In the genomic region with DNA sequence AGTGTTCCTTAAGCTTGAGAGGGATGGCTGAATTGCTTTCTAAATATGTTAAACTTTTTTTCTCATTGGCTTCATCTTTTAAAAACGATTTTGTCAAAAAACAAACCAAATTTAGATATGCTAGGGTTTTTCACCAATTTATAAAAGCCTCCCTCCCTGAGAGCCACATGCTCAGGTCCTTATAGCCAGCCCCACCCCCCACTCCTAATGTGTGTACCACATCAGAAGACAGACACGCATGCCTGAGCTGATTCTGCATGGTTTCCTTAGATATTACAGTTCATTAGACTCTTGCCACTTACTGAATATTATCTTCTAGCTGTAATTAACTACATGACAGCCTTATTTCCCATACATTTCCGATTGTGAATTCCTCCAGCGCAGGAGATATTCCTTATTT, we compare ENCODE assay signal across 8 cellular contexts. TPM values are rescaled to one million over a fixed set of nuclear protein-coding genes. Genes with fewer than 3 reads are reported as not detected.
A peak's percentile ranks its signal among the peaks of the same experiment; 100 is the strongest.
DNase-seq lines count a peak whose midpoint lies in the region; ATAC-seq and TF ChIP-seq lines count a peak whose summit lies in the region.

No MANE protein-coding gene starts in this region.

- DNase-seq in AG08395 (ENCODE audit: low spot score): peak; percentile 19
- DNase-seq in activated CD4-positive, alpha-beta T cell treated with anti-CD3 and anti-CD28 coated beads for 4 hours: peak; percentile 60 to 62
- DNase-seq in epithelial cell of prostate (ENCODE audit: low read depth, low spot score): no peak
- no peak for DNase-seq in psoas muscle
- DNase-seq in iPS-NIHi7 (ENCODE audit: extremely low spot score): no peak
- DNase-seq in T1000 (lab: John Stamatoyannopoulos, UW): no peak

- H3K36me3 ChIP-seq in HUES48 (ENCODE audit: control insufficient read depth, insufficient read depth, low read length): no peaks in the 10 kb centered on the region
- no peaks in the 10 kb centered on the region for H3K36me3 ChIP-seq in psoas muscle (ENCODE audit: insufficient read depth in 1 of 2, low read depth in 1 of 2)

- H3K27me3 ChIP-seq in HUES48 (ENCODE audit: control insufficient read depth, insufficient read depth, low read length) (no peaks in the 10 kb centered on the region), psoas muscle (ENCODE audit: insufficient read depth in 3 of 3, low read length in 2 of 3) (no peaks in the 10 kb centered on the region)

- TF ChIP-seq CTCF in psoas muscle (IDR thresholded peaks at IDR 0.05): no peak

- H3K4me3 ChIP-seq in HUES48 (ENCODE audit: low read depth, low read length): peak overlapping the region; percentile 90
- peak overlapping the region; percentile 97 for H3K4me3 ChIP-seq in psoas muscle

- intact Hi-C loops in psoas muscle (cut with DNase I): loop anchor here in 1 of 2 donors (5.0 kb wide), 1 partner anchor 37 kb away; no protein-coding TSS in a partner anchor

- H3K9me3 ChIP-seq in HUES48 (ENCODE audit: control insufficient read depth, insufficient read depth, low read length) (no peaks in the 10 kb centered on the region), psoas muscle (no peaks in the 10 kb centered on the region)

- H3K27ac ChIP-seq in HUES48 (ENCODE audit: low read depth, low read length) (peak overlapping the region; percentile 94), epithelial cell of prostate (peak overlapping the region; percentile 91), psoas muscle (peak overlapping the region; percentile 99)

- H3K4me1 ChIP-seq in HUES48 (ENCODE audit: control insufficient read depth, insufficient read depth, low read length): peaks cover 65% of the 10 kb centered on the region
- H3K4me1 ChIP-seq in psoas muscle: peaks cover 56% of the 10 kb centered on the region

- no peak for ATAC-seq in psoas muscle
- no peak for ATAC-seq in HG03378 (IDR thresholded peaks at IDR 0.05; ENCODE audit: unreplicated experiment)

- H3K9ac ChIP-seq in HUES48 (ENCODE audit: low read depth, low read length): peak overlapping the region; percentile 94; the same call in 1 of the 2 replicates

- WGBS in psoas muscle, 3 donors: 25 to 32% (median 29%) methylated on average over 4 of the region's 4 CpGs

RNA-seq across cellular contexts. Expression of a gene that starts 2.0 kb away (rescaled TPM):
- total RNA-seq in psoas muscle: 10 to 100 TPM; 65.1 to 97.1 (median 88.8) TPM
- polyA plus RNA-seq in psoas muscle: 100 to 1,000 TPM in 1 of 3 donors, 10 to 100 TPM in 2; 66.3 to 149 (median 76.8) TPM

Comparison
In these comparisons a context has a peak if more than half of its experiments do, and no peak if none do; other contexts are left out.
1. DNase-seq: peak in AG08395 (single experiment) and activated CD4-positive, alpha-beta T cell treated with anti-CD3 and anti-CD28 coated beads for 4 hours (2 of 2); none in epithelial cell of prostate (single experiment), psoas muscle (0 of 2), iPS-NIHi7 (single experiment) and T1000 (single experiment).
2. Peak in every context shown above with its lines, with median percentiles within 50 percentile points of each other: H3K27ac ChIP-seq.